ENCODE assay signal across 1 cellular context in the genomic region with DNA sequence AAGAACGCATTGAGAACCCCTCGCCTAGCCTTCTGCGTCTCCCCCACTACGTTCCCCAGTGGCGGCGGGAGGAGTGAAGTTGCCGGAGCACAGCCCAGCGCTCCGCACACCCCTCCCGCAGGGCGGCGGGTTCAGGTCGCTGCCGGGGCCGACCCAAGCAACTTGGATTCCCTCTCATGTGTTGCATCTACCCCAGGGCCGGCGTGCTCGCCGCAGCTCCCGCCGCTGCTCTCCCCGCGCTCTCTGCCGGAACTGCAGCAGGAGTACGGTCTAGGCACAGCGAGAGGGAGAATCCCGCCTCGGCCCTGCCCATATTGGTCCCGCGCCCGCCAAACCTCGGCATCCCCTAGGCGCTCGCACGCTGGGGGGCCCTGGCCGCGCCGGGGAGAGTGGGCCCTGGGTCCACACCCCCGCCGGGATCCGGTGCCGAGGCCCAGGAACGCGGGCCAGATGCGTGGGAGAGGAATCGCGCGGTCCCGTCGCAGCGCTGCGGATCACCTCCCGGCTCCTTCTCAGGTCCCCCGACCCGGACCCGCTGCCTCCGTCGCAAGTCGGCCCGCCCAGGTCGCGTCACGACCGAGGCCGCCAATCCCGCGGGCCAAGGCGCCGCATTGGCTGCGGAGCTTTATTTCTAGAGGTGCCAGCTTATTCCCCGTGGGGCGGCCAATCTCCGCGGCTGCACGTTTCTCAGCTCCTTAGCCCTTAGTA.
TF ChIP-seq lines count a peak whose summit lies in the region.

No MANE protein-coding gene starts in this region.

TF ChIP-seq in HEK293, 187 proteins besides CTCF, POLR2A, EP300 and RAD21 (continued from another document):
- TF ChIP-seq ZNF629 (tag by site-specific recombination; IDR thresholded peaks at IDR 0.05) (no peak), BCL11A (tag by site-specific recombination; IDR thresholded peaks at IDR 0.05; ENCODE audit: low read depth) (no peak), GLIS2 (tag by site-specific recombination; IDR thresholded peaks at IDR 0.05) (peak; percentile 35; the same call in 1 of the 2 replicates), ZNF645 (tag by site-specific recombination; IDR thresholded peaks at IDR 0.05) (no peak), ZNF37A (tag by site-specific recombination; IDR thresholded peaks at IDR 0.05) (no peak), ZNF600 (tag by site-specific recombination; IDR thresholded peaks at IDR 0.05) (peak; percentile 62), ZBTB26 (tag by site-specific recombination; optimal IDR thresholded peaks at IDR 0.05) (peak; percentile 87), SETDB1 (IDR thresholded peaks at IDR 0.05; ENCODE audit: insufficient read length, low read length) (no peak), FEZF1 (tag by site-specific recombination; IDR thresholded peaks at IDR 0.05) (no peak), PRDM1 (tag by site-specific recombination; IDR thresholded peaks at IDR 0.05) (no peak), ZNF785 (tag by site-specific recombination; IDR thresholded peaks at IDR 0.05) (no peak), OVOL3 (tag by site-specific recombination; IDR thresholded peaks at IDR 0.05) (no peak), ZNF394 (tag by site-specific recombination; IDR thresholded peaks at IDR 0.05; ENCODE audit: borderline replicate concordance) (peak; percentile 34; the same call in 1 of the 2 replicates), PRDM4 (tag by site-specific recombination; IDR thresholded peaks at IDR 0.05) (no peak), ZNF132 (tag by site-specific recombination; IDR thresholded peaks at IDR 0.05; ENCODE audit: borderline replicate concordance) (no peak), ZNF211 (tag by site-specific recombination; IDR thresholded peaks at IDR 0.05; ENCODE audit: low read depth) (no peak), ZNF677 (tag by site-specific recombination; IDR thresholded peaks at IDR 0.05) (no peak), GLIS1 (tag by site-specific recombination; IDR thresholded peaks at IDR 0.05) (peak; percentile 35; the same call in 1 of the 2 replicates), ZNF155 (tag by site-specific recombination; IDR thresholded peaks at IDR 0.05) (no peak), ZNF138 (tag by site-specific recombination; IDR thresholded peaks at IDR 0.05; ENCODE audit: borderline replicate concordance) (no peak), ZNF341 (tag by site-specific recombination; IDR thresholded peaks at IDR 0.05; ENCODE audit: low read depth) (peak; percentile 99), KLF8 (tag by site-specific recombination; IDR thresholded peaks at IDR 0.05) (peak; percentile 33; the same call in 1 of the 2 replicates), ZNF561 (tag by site-specific recombination; IDR thresholded peaks at IDR 0.05; ENCODE audit: borderline replicate concordance) (no peak), ZNF2 (tag by site-specific recombination; IDR thresholded peaks at IDR 0.05) (no peak), ZEB2 (tag by site-specific recombination; IDR thresholded peaks at IDR 0.05) (no peak; the same call in 1 of the 2 replicates)
- TF ChIP-seq, protein P1, sequence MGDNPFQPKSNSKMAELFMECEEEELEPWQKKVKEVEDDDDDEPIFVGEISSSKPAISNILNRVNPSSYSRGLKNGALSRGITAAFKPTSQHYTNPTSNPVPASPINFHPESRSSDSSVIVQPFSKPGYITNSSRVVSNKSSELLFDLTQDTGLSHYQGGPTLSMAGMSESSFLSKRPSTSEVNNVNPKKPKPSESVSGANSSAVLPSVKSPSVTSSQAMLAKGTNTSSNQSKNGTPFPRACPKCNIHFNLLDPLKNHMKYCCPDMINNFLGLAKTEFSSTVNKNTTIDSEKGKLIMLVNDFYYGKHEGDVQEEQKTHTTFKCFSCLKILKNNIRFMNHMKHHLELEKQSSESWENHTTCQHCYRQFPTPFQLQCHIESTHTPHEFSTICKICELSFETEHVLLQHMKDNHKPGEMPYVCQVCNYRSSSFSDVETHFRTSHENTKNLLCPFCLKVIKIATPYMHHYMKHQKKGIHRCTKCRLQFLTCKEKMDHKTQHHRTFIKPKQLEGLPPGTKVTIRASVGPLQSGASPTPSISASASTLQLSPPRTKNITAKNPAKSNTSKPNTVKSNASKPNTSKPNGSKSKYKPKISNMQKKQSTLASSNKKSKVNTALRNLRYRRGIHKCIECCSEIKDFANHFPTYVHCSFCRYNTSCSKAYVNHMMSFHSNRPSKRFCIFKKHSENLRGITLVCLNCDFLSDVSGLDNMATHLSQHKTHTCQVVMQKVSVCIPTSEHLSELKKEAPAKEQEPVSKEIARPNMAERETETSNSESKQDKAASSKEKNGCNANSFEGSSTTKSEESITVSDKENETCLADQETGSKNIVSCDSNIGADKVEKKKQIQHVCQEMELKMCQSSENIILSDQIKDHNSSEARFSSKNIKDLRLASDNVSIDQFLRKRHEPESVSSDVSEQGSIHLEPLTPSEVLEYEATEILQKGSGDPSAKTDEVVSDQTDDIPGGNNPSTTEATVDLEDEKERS (tag by site-specific recombination; IDR thresholded peaks at IDR 0.05) = no peak
- TF ChIP-seq, protein P2, sequence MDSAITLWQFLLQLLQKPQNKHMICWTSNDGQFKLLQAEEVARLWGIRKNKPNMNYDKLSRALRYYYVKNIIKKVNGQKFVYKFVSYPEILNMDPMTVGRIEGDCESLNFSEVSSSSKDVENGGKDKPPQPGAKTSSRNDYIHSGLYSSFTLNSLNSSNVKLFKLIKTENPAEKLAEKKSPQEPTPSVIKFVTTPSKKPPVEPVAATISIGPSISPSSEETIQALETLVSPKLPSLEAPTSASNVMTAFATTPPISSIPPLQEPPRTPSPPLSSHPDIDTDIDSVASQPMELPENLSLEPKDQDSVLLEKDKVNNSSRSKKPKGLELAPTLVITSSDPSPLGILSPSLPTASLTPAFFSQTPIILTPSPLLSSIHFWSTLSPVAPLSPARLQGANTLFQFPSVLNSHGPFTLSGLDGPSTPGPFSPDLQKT (IDR thresholded peaks at IDR 0.05; ENCODE audit: borderline replicate concordance, low read depth, low read length) = no peak
- TF ChIP-seq, protein P3, sequence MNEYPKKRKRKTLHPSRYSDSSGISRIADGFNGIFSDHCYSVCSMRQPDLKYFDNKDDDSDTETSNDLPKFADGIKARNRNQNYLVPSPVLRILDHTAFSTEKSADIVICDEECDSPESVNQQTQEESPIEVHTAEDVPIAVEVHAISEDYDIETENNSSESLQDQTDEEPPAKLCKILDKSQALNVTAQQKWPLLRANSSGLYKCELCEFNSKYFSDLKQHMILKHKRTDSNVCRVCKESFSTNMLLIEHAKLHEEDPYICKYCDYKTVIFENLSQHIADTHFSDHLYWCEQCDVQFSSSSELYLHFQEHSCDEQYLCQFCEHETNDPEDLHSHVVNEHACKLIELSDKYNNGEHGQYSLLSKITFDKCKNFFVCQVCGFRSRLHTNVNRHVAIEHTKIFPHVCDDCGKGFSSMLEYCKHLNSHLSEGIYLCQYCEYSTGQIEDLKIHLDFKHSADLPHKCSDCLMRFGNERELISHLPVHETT (tag by site-specific recombination; IDR thresholded peaks at IDR 0.05) = no peak
- TF ChIP-seq, protein P4, sequence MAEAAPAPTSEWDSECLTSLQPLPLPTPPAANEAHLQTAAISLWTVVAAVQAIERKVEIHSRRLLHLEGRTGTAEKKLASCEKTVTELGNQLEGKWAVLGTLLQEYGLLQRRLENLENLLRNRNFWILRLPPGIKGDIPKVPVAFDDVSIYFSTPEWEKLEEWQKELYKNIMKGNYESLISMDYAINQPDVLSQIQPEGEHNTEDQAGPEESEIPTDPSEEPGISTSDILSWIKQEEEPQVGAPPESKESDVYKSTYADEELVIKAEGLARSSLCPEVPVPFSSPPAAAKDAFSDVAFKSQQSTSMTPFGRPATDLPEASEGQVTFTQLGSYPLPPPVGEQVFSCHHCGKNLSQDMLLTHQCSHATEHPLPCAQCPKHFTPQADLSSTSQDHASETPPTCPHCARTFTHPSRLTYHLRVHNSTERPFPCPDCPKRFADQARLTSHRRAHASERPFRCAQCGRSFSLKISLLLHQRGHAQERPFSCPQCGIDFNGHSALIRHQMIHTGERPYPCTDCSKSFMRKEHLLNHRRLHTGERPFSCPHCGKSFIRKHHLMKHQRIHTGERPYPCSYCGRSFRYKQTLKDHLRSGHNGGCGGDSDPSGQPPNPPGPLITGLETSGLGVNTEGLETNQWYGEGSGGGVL (tag by site-specific recombination; IDR thresholded peaks at IDR 0.05) = peak; percentile 17
